ENCODE assay signal across 8 cellular contexts in the genomic region with DNA sequence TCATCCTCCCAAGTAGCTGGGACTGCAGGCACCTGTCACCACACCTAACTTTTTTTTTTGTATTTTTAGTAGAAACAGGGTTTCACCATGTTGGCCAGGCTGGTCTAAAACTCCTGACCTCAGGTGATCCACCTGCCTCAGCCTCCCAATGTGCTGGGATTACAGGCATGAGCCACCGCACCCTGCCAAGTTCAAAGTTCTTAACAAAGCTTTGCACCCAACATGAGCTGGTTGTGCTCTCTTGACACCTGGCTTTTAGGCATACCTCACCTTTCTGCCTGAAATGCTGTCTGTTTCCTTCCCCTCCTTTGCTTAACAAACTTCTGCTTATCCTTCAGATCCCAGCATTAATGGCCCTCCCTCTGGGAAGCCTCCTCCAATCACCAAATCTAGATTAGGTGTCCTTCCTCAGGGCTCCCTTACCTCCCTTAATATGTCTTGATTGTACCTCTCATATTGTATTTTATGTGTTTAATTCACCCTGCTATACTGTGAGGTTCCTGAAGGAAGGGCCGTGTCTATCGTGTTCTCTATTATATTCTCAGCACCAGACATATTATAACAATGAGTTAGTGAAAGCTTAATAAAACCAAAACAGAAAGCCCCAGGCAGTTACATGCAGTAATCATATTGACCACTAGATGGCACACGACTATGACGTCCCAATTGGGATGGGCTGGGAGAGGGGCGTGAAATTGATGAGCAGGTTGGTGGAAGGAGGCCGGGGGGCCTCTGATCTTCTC.
DNase-seq lines count a peak whose midpoint lies in the region; ATAC-seq and TF ChIP-seq lines count a peak whose summit lies in the region.

No MANE protein-coding gene starts in this region.

- peaks cover 5 to 13% of the 10 kb centered on the region in 2 donors for H3K36me3 Mint-ChIP-seq in activated T-cell treated with anti-CD3 and anti-CD28 coated beads, Interleukin-2, amount 50 U/mL, for 72 hours (ENCODE audit: insufficient read depth in 2 of 2)
- no peaks in the 10 kb centered on the region for H3K36me3 Mint-ChIP-seq in stimulated activated naive B cell treated with anti-CD40 and anti-IgM and Interleukin-4, amounts not matched to agents 10 μg/mL and 1 μg/mL and 100 μg/mL, for 72 hours

- no peaks in the 10 kb centered on the region for H3K36me3 ChIP-seq in left ventricle myocardium inferior

- peaks cover 6% of the 10 kb centered on the region for H3K4me1 Mint-ChIP-seq in activated T-cell treated with anti-CD3 and anti-CD28 coated beads, Interleukin-2, amount 50 U/mL, for 72 hours (ENCODE audit: low read depth)
- peaks cover 4 to 8% of the 10 kb centered on the region in 2 donors for H3K4me1 Mint-ChIP-seq in stimulated activated naive B cell treated with anti-CD40 and anti-IgM and Interleukin-4, amounts not matched to agents 10 μg/mL and 1 μg/mL and 100 μg/mL, for 72 hours

- H3K27me3 Mint-ChIP-seq in activated T-cell treated with anti-CD3 and anti-CD28 coated beads, Interleukin-2, amount 50 U/mL, for 72 hours (ENCODE audit: low read depth), result peaks cover 6% of the 10 kb centered on the region
- peaks cover 0 to 6% of the 10 kb centered on the region in 2 donors for H3K27me3 Mint-ChIP-seq in stimulated activated naive B cell treated with anti-CD40 and anti-IgM and Interleukin-4, amounts not matched to agents 10 μg/mL and 1 μg/mL and 100 μg/mL, for 72 hours

- H3K4me3 Mint-ChIP-seq in activated T-cell treated with anti-CD3 and anti-CD28 coated beads, Interleukin-2, amount 50 U/mL, for 72 hours, result no peak overlapping the region
- H3K4me3 Mint-ChIP-seq in stimulated activated naive B cell treated with anti-CD40 and anti-IgM and Interleukin-4, amounts not matched to agents 10 μg/mL and 1 μg/mL and 100 μg/mL, for 72 hours, result no peak overlapping the region

- H3K4me3 ChIP-seq in Jurkat, Clone E6-1 (ENCODE audit: low read length), result no peak overlapping the region
- H3K4me3 ChIP-seq in left ventricle myocardium inferior, result no peak overlapping the region

- peak overlapping the region; percentile 56 for H3K27ac Mint-ChIP-seq in activated T-cell treated with anti-CD3 and anti-CD28 coated beads, Interleukin-2, amount 50 U/mL, for 72 hours
- peak overlapping the region; percentile 56 for H3K27ac Mint-ChIP-seq in stimulated activated naive B cell treated with anti-CD40 and anti-IgM and Interleukin-4, amounts not matched to agents 10 μg/mL and 1 μg/mL and 100 μg/mL, for 72 hours

- peaks cover 12% of the 10 kb centered on the region for H3K9me3 ChIP-seq in left ventricle myocardium inferior (replicated peaks)

- peak overlapping the region; percentile 68 for H3K27ac ChIP-seq in left ventricle myocardium inferior (replicated peaks)

- ATAC-seq in activated T-cell treated with anti-CD3 and anti-CD28 coated beads, Interleukin-2, amount 50 U/mL, for 72 hours (replicated peaks in 1 of 2), result peak in 1 of 2 donors; percentile 31
- peak; percentile 41 to 68 for ATAC-seq in stimulated activated naive B cell treated with anti-CD40 and anti-IgM and Interleukin-4, amounts not matched to agents 10 μg/mL and 1 μg/mL and 100 μg/mL, for 72 hours (replicated peaks)
- ATAC-seq in GM21786 (IDR thresholded peaks at IDR 0.05; ENCODE audit: unreplicated experiment), result no peak
- ATAC-seq in GM21447 (IDR thresholded peaks at IDR 0.05; ENCODE audit: unreplicated experiment), result no peak

- peak; percentile 25 for DNase-seq in NCI-H2196 (lab: John Stamatoyannopoulos, UW; ENCODE audit: unreplicated experiment)
- no peak for DNase-seq in NCI-H2196 treated with DMSO at 0.1 percent for 48 hours (lab: John Stamatoyannopoulos, UW; ENCODE audit: unreplicated experiment)
- DNase-seq in Jurkat, Clone E6-1 (ENCODE audit: low read depth, low spot score), result peak; percentile 28
- DNase-seq in activated T-cell treated with anti-CD3 and anti-CD28 coated beads, Interleukin-2, amount 50 U/mL, for 72 hours, result peak; percentile 23 to 42
- no peak for DNase-seq in left ventricle myocardium inferior
- DNase-seq in stimulated activated naive B cell treated with anti-CD40 and anti-IgM and Interleukin-4, amounts not matched to agents 10 μg/mL and 1 μg/mL and 100 μg/mL, for 72 hours, result peak; percentile 20

- peak; percentile 87 for TF ChIP-seq CTCF in left ventricle myocardium inferior (IDR thresholded peaks at IDR 0.05; ENCODE audit: borderline replicate concordance)

- intact Hi-C loops in left ventricle myocardium inferior (cut with micrococcal nuclease), result loop anchor here (2.0 kb wide), 1 partner anchor 162 kb away; no protein-coding TSS in a partner anchor

- peaks cover 3 to 10% of the 10 kb centered on the region in 2 donors for H3K9me3 Mint-ChIP-seq in activated T-cell treated with anti-CD3 and anti-CD28 coated beads, Interleukin-2, amount 50 U/mL, for 72 hours
- peaks cover 0 to 7% of the 10 kb centered on the region in 2 donors for H3K9me3 Mint-ChIP-seq in stimulated activated naive B cell treated with anti-CD40 and anti-IgM and Interleukin-4, amounts not matched to agents 10 μg/mL and 1 μg/mL and 100 μg/mL, for 72 hours

- H3K27me3 ChIP-seq in left ventricle myocardium inferior (ENCODE audit: low read depth), result no peaks in the 10 kb centered on the region

- H3K4me1 ChIP-seq in left ventricle myocardium inferior, result peaks cover 48% of the 10 kb centered on the region

Comparison
In these comparisons a context has a peak if more than half of its experiments do, and no peak if none do; other contexts are left out.
1. DNase-seq: peak in NCI-H2196 (single experiment), Jurkat, Clone E6-1 (single experiment), activated T-cell treated with anti-CD3 and anti-CD28 coated beads, Interleukin-2, amount 50 U/mL, for 72 hours (2 of 2) and stimulated activated naive B cell treated with anti-CD40 and anti-IgM and Interleukin-4, amounts not matched to agents 10 μg/mL and 1 μg/mL and 100 μg/mL, for 72 hours (single experiment); none in NCI-H2196 treated with DMSO at 0.1 percent for 48 hours (single experiment) and left ventricle myocardium inferior (single experiment).
2. ATAC-seq: peak in stimulated activated naive B cell treated with anti-CD40 and anti-IgM and Interleukin-4, amounts not matched to agents 10 μg/mL and 1 μg/mL and 100 μg/mL, for 72 hours (2 of 2); none in GM21786 (single experiment) and GM21447 (single experiment).